19 cellular contexts compared by ENCODE assay signal in the genomic region with DNA sequence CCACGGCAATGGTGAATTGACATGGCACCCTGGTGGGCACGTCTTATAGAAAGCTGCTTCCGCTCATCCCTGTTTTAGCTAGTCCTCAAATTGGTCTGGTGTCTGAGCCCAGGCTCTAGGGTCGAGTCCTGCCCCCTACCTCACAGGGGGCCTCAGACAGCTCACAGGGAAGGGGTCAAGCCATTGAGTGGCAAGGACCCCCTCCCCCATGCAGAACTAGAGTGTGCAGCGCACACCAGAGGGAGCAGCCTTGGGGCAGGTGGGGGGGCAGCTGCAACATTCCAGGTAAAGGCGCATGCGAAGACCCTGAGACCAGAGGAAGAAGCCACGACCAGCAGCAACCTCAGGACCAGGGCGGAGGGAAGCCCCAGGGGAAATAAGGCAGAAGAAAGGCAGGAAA.
DNase-seq lines count a peak whose midpoint lies in the region; ATAC-seq, FAIRE-seq and TF ChIP-seq lines count a peak whose summit lies in the region.
"Had no signal": no experiment of that assay in that cellular context is flagged by ENCODE, and none has a peak within 500 bp of the region (broad histone marks: within the 10 kb centered on the region; RNA-seq: fewer than 3 reads in every experiment).

No MANE protein-coding gene starts in this region.

- H3K36me3 ChIP-seq in H7 (replicated peaks; ENCODE audit: control insufficient read depth, insufficient read depth, low read length) (no peaks in the 10 kb centered on the region), RWPE2 (ENCODE audit: low read depth) (no peaks in the 10 kb centered on the region), ovary (no peaks in the 10 kb centered on the region)
- H3K36me3 ChIP-seq: BE2C, HAP-1 had no signal

- H3K27ac ChIP-seq in RWPE2 (ENCODE audit: poor library complexity, severe bottlenecking) (no peak overlapping the region), ovary (no peak overlapping the region)

- H3K4me1 ChIP-seq in RWPE2 (ENCODE audit: insufficient read depth, poor library complexity, severe bottlenecking) (no peaks in the 10 kb centered on the region), ovary (ENCODE audit: insufficient read depth) (no peaks in the 10 kb centered on the region)
- H3K4me1 ChIP-seq: BE2C, HAP-1 had no signal

- no peaks in the 10 kb centered on the region for H3K27me3 ChIP-seq in H7 (ENCODE audit: control insufficient read depth, insufficient read depth, low read length)
- no peaks in the 10 kb centered on the region for H3K27me3 ChIP-seq in RWPE2 (ENCODE audit: insufficient read depth, poor library complexity, severe bottlenecking)
- no peaks in the 10 kb centered on the region for H3K27me3 ChIP-seq in ovary
- H3K27me3 ChIP-seq: BE2C had no signal

- 91 to 94% (median 93%) methylated on average over 9 of the region's 9 CpGs for WGBS in ovary, 3 donors

- no peak for ATAC-seq in RWPE2 (ENCODE audit: low read depth)
- ATAC-seq in stimulated activated memory B cell treated with anti-CD40 and anti-IgM and Interleukin-4, amounts not matched to agents 10 μg/mL and 1 μg/mL and 100 μg/mL, for 72 hours: peak; percentile 45
- ATAC-seq: HepG2 had no signal

- H3K9me3 ChIP-seq in RWPE2 (ENCODE audit: severe bottlenecking): no peaks in the 10 kb centered on the region
- no peaks in the 10 kb centered on the region for H3K9me3 ChIP-seq in ovary
- H3K9me3 ChIP-seq: BE2C, HAP-1 had no signal

- no peaks in the 10 kb centered on the region for H3K4me1 Mint-ChIP-seq in stimulated activated memory B cell treated with anti-CD40 and anti-IgM and Interleukin-4, amounts not matched to agents 10 μg/mL and 1 μg/mL and 100 μg/mL, for 72 hours

- intact Hi-C loops in ovary (cut with DNase I): no loop called here

- no peak overlapping the region for H3K4me3 Mint-ChIP-seq in stimulated activated memory B cell treated with anti-CD40 and anti-IgM and Interleukin-4, amounts not matched to agents 10 μg/mL and 1 μg/mL and 100 μg/mL, for 72 hours
- H3K4me3 Mint-ChIP-seq: CD4-positive, alpha-beta T cell had no signal

- DNase-seq in H7 (peak; percentile 19), RWPE2 (ENCODE audit: low spot score) (peak; percentile 19), mesenteric fat pad (ENCODE audit: low spot score) (peak; percentile 78), ovary (no peak), CD1c-positive myeloid dendritic cell (ENCODE audit: extremely low spot score) (no peak), D721Med (ENCODE audit: insufficient read length, low spot score) (no peak)
- DNase-seq: ACHN; BE2C; C1 segment of cervical spinal cord; CD4-positive, alpha-beta T cell; DMS79 treated with DMSO at 0.1 percent for 48 hours; GF-D8 had no signal

- TF ChIP-seq POLR2A in ovary (IDR thresholded peaks at IDR 0.05): no peak

- H3K4me3 ChIP-seq in H7 (ENCODE audit: insufficient read depth, low read depth, low read length) (no peak overlapping the region), RWPE2 (ENCODE audit: severe bottlenecking) (no peak overlapping the region), ovary (no peak overlapping the region)
- H3K4me3 ChIP-seq: HAP-1 had no signal

- no peak for TF ChIP-seq CTCF in RWPE2 (IDR thresholded peaks at IDR 0.05; ENCODE audit: poor library complexity, severe bottlenecking)
- no peak for TF ChIP-seq CTCF in ovary (IDR thresholded peaks at IDR 0.05)
- no peak for TF ChIP-seq CTCF in D721Med (IDR thresholded peaks at IDR 0.05; ENCODE audit: insufficient read depth, missing control alignments)

- H3K27me3 Mint-ChIP-seq in stimulated activated memory B cell treated with anti-CD40 and anti-IgM and Interleukin-4, amounts not matched to agents 10 μg/mL and 1 μg/mL and 100 μg/mL, for 72 hours: no peaks in the 10 kb centered on the region

- FAIRE-seq in D721Med (lab: Jason Lieb, UNC): no peak
- FAIRE-seq: A204.1, GM19239, H1, HepG2 had no signal

- peaks cover 14% of the 10 kb centered on the region for H3K9me3 Mint-ChIP-seq in stimulated activated memory B cell treated with anti-CD40 and anti-IgM and Interleukin-4, amounts not matched to agents 10 μg/mL and 1 μg/mL and 100 μg/mL, for 72 hours
- H3K9me3 Mint-ChIP-seq: CD4-positive, alpha-beta T cell had no signal

- no peak for TF ChIP-seq EP300 in ovary (IDR thresholded peaks at IDR 0.05)

- H3K27ac Mint-ChIP-seq in stimulated activated memory B cell treated with anti-CD40 and anti-IgM and Interleukin-4, amounts not matched to agents 10 μg/mL and 1 μg/mL and 100 μg/mL, for 72 hours: no peak overlapping the region
- H3K27ac Mint-ChIP-seq: CD4-positive, alpha-beta T cell; IgD-negative memory B cell had no signal

- no peaks in the 10 kb centered on the region for H3K36me3 Mint-ChIP-seq in stimulated activated memory B cell treated with anti-CD40 and anti-IgM and Interleukin-4, amounts not matched to agents 10 μg/mL and 1 μg/mL and 100 μg/mL, for 72 hours
- H3K36me3 Mint-ChIP-seq: IgD-negative memory B cell had no signal

Comparison
In these comparisons a context has a peak if more than half of its experiments do, and no peak if none do; other contexts are left out.
1. DNase-seq: peak in H7 (single experiment), RWPE2 (single experiment) and mesenteric fat pad (single experiment); none in ovary (0 of 5), CD1c-positive myeloid dendritic cell (single experiment) and D721Med (single experiment).